Comparison of ENCODE assay signal across 13 cellular contexts in the genomic region with DNA sequence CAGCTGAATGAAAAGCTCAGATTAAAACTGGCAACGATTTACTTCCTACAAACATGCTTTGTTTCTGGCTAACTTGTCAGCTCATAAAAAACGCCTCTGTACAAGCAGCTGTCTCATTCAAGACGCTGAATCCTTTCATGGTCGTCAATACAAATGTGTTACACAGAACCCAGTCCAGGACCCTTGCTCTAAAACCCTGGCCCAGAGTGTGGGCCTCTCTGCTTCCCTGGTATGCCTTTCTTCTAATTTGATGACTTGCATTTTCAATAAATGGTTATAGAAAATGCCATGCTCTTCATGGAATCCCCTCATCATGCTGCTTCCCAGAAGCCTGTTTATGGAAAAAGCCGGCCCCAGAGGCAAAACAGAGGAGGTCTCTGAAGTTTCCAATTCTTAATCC.
DNase-seq lines count a peak whose midpoint lies in the region; TF ChIP-seq lines count a peak whose summit lies in the region.
"Had no signal": no experiment of that assay in that cellular context is flagged by ENCODE, and none has a peak within 500 bp of the region (broad histone marks: within the 10 kb centered on the region; RNA-seq: fewer than 3 reads in every experiment).

No MANE protein-coding gene starts in this region.

- H3K9ac ChIP-seq in mammary epithelial cell (ENCODE audit: insufficient read depth, low read length) = no peak overlapping the region

- peak overlapping the region; percentile 88 for H2AFZ ChIP-seq in mammary epithelial cell (ENCODE audit: low read depth, low read length)

- H3K4me1 ChIP-seq in mammary epithelial cell (ENCODE audit: insufficient read depth, low read length) = peaks cover 51% of the 10 kb centered on the region
- peaks cover 0 to 20% (median 10%) of the 10 kb centered on the region in 4 donors for H3K4me1 ChIP-seq in sigmoid colon

- H3K27me3 ChIP-seq in mammary epithelial cell (ENCODE audit: insufficient read depth, low read length) (no peaks in the 10 kb centered on the region), sigmoid colon (no peaks in the 10 kb centered on the region)

- no peak overlapping the region for H3K4me2 ChIP-seq in mammary epithelial cell (ENCODE audit: insufficient read depth, low read depth, low read length)

- H4K20me1 ChIP-seq in mammary epithelial cell (ENCODE audit: insufficient read depth, low read length) = no peaks in the 10 kb centered on the region

- H3K36me3 ChIP-seq in mammary epithelial cell (ENCODE audit: insufficient read depth, low read length) (no peaks in the 10 kb centered on the region), sigmoid colon (no peaks in the 10 kb centered on the region)

- CTCF ChIA-PET in mammary epithelial cell (lab: Charles Lee; ENCODE audit: low non-redundant PET) = no interaction called here

- H3K4me3 ChIP-seq in mammary epithelial cell (replicated peaks in 1 of 3; ENCODE audit: insufficient read depth in 1 of 3, low read depth in 2 of 3, low read length in 3 of 3) = no peak overlapping the region
- H3K4me3 ChIP-seq in sigmoid colon = no peak overlapping the region
- H3K4me3 ChIP-seq: lung had no signal

- no peak overlapping the region for H3K27ac ChIP-seq in mammary epithelial cell (ENCODE audit: insufficient read depth, low read depth, low read length)
- H3K27ac ChIP-seq in sigmoid colon = peak overlapping the region in 3 of 4 donors; percentile 2 to 52 (median 19)

- in situ Hi-C loops in mammary epithelial cell (cut with MboI; ENCODE audit: low sequenced_read_pairs in 2 of 2) = no loop called here

- DNase-seq in NCI-H1694 (lab: John Stamatoyannopoulos, UW) (peak; percentile 16), mammary epithelial cell (no peak), inferior parietal cortex (ENCODE audit: extremely low spot score) (peak; percentile 66), sigmoid colon (no peak), DMS53 treated with DMSO at 0.1 percent for 48 hours (lab: John Stamatoyannopoulos, UW; ENCODE audit: unreplicated experiment) (no peak), MV-4-11 (lab: John Stamatoyannopoulos, UW) (no peak), NCI-H2029 treated with DMSO at 0.1 percent for 48 hours (lab: John Stamatoyannopoulos, UW) (no peak)
- no peak for DNase-seq in central memory CD4-positive, alpha-beta T cell
- DNase-seq: activated CD8-positive, alpha-beta T cell treated with anti-CD3 and anti-CD28 coated beads, Interleukin-2, amount 10 ng/mL, durations not matched to agents 7 days and 5 days; CD4-positive, alpha-beta T cell; NCI-H1105; NCI-H446 treated with DMSO at 0.1 percent for 48 hours had no signal

- dilution Hi-C loops in mammary epithelial cell (cut with HindIII; ENCODE audit: low sequenced_read_pairs) = no loop called here

- TF ChIP-seq CTCF in mammary epithelial cell (conservative IDR thresholded peaks at IDR 0.05 in 1 of 2, IDR thresholded peaks at IDR 0.05 in 1 of 2; ENCODE audit: extremely low read depth in 1 of 2, insufficient read depth in 1 of 2, low read depth in 1 of 2, low read length in 2 of 2) = no peak
- no peak for TF ChIP-seq CTCF in sigmoid colon (IDR thresholded peaks at IDR 0.05)

- H3K79me2 ChIP-seq in mammary epithelial cell (ENCODE audit: insufficient read depth, low read length) = no peaks in the 10 kb centered on the region

- TF ChIP-seq POLR2A in sigmoid colon (IDR thresholded peaks at IDR 0.05) = no peak

- H3K9me3 ChIP-seq in mammary epithelial cell (replicated peaks; ENCODE audit: insufficient read depth, low read length) (peaks cover 5% of the 10 kb centered on the region), sigmoid colon (peaks cover 0 to 4% (median 0%) of the 10 kb centered on the region in 4 donors)

- intact Hi-C loops in mammary epithelial cell (cut with micrococcal nuclease) (no loop called here), sigmoid colon (cut with DNase I) (no loop called here)

- no peak for TF ChIP-seq EP300 in sigmoid colon (IDR thresholded peaks at IDR 0.05)

- 9% methylated on average over 5 of the region's 5 CpGs for WGBS in mammary epithelial cell (ENCODE audit: low coverage, missing lambda C conversion rate)
- 14 to 35% methylated on average over 5 of the region's 5 CpGs for WGBS in sigmoid colon, 2 donors

- BruUV-seq in mammary epithelial cell (replicated peaks; lab: Mats Ljungman, UMichigan) = no TSS peak

Comparison
In these comparisons a context has a peak if more than half of its experiments do, and no peak if none do; other contexts are left out.
1. DNase-seq: peak in NCI-H1694 (single experiment) and inferior parietal cortex (single experiment); none in mammary epithelial cell (single experiment), sigmoid colon (single experiment), central memory CD4-positive, alpha-beta T cell (single experiment), DMS53 treated with DMSO at 0.1 percent for 48 hours (single experiment), MV-4-11 (single experiment) and NCI-H2029 treated with DMSO at 0.1 percent for 48 hours (single experiment).